In genomic region chr4:103067841-103068547, GRCh38 we compare ENCODE assay signal across 1 cellular context.
TF ChIP-seq lines count a peak whose summit lies in the region.

No MANE protein-coding gene starts in this region.

TF ChIP-seq in IMR-90, 13 proteins besides CTCF, POLR2A, EP300 and RAD21:
- TF ChIP-seq USF2 (IDR thresholded peaks at IDR 0.05; ENCODE audit: low read depth, low read length) (no peak), RFX5 (IDR thresholded peaks at IDR 0.05; ENCODE audit: low read depth, low read length) (no peak), NFE2L2 (IDR thresholded peaks at IDR 0.05; ENCODE audit: low read depth, low read length) (no peak), ELK1 (IDR thresholded peaks at IDR 0.05; ENCODE audit: borderline replicate concordance, low read depth, low read length) (no peak), FOS (IDR thresholded peaks at IDR 0.05; ENCODE audit: low read depth, low read length) (0 out of 2 replicates have a peak, but pooled peaks have one; percentile 38), SMC3 (IDR thresholded peaks at IDR 0.05; ENCODE audit: low read depth, low read length) (no peak), CHD1 (IDR thresholded peaks at IDR 0.05; ENCODE audit: low read depth, low read length) (no peak), MAZ (IDR thresholded peaks at IDR 0.05; ENCODE audit: borderline replicate concordance, low read depth, low read length) (no peak)
TF ChIP-seq in IMR-90: peak in this region for 1.
